Comparison of ENCODE assay signal across 13 cellular contexts in the genomic region with DNA sequence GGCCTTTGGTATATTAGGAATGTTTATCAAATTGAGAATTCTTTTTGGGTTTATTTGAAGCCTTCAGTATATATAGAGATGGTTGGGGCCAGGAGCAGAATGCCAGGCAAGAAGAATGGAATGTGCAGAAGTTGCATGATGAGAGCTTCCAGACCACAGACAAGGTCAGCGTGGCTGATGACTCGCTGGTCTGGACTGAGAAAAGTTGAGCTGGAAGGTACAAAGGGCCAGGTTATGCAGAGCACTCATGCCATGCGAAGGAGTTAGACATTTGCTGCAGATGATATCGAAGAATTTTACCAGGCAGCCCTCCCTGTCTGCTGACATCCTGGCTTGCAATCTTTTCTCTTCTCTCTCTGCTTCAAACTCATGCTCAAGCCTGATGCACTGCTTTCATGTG.
DNase-seq lines count a peak whose midpoint lies in the region; ATAC-seq and TF ChIP-seq lines count a peak whose summit lies in the region.
"Had no signal": no experiment of that assay in that cellular context is flagged by ENCODE, and none has a peak within 500 bp of the region (broad histone marks: within the 10 kb centered on the region; RNA-seq: fewer than 3 reads in every experiment).

No MANE protein-coding gene starts in this region.

- no TSS peak for BruUV-seq in PC-3 (replicated peaks; lab: Mats Ljungman, UMichigan)

- H3K27me3 ChIP-seq in PC-3 (ENCODE audit: low read length): no peaks in the 10 kb centered on the region
- H3K27me3 ChIP-seq in osteoblast (ENCODE audit: insufficient read depth, low read length): no peaks in the 10 kb centered on the region

- H3K9me3 ChIP-seq in PC-3 (ENCODE audit: low read length) (no peaks in the 10 kb centered on the region), osteoblast (ENCODE audit: low read depth, low read length) (no peaks in the 10 kb centered on the region)

- no peak for TF ChIP-seq CTCF in PC-3 (conservative IDR thresholded peaks at IDR 0.05; ENCODE audit: low read depth, low read length)
- TF ChIP-seq CTCF in osteoblast (IDR thresholded peaks at IDR 0.05; ENCODE audit: extremely low read depth, low read depth, low read length): no peak

- H2AFZ ChIP-seq in PC-3 (ENCODE audit: low read length) (0 out of 2 replicates have a peak overlapping the region, but pooled peaks have one; percentile 7), osteoblast (ENCODE audit: low read length) (no peak overlapping the region)

- POLR2A ChIA-PET in PC-3 (lab: Charles Lee; ENCODE audit: unreplicated experiment): no interaction called here

- no peak overlapping the region for H3K9ac ChIP-seq in PC-3 (ENCODE audit: low read length)

- H3K36me3 ChIP-seq in PC-3 (ENCODE audit: low read depth, low read length) (no peaks in the 10 kb centered on the region), osteoblast (ENCODE audit: insufficient read depth, low read length) (no peaks in the 10 kb centered on the region)

- no peaks in the 10 kb centered on the region for H4K20me1 ChIP-seq in PC-3 (ENCODE audit: low read length)
- no peaks in the 10 kb centered on the region for H4K20me1 ChIP-seq in osteoblast (ENCODE audit: insufficient read depth, low read length)

- H3K9me2 ChIP-seq in PC-3 (replicated peaks; ENCODE audit: low read length): no peaks in the 10 kb centered on the region

- peak overlapping the region; percentile 49 for H3K4me2 ChIP-seq in PC-3 (ENCODE audit: low read length)
- H3K4me2 ChIP-seq in osteoblast (ENCODE audit: insufficient read depth, low read length): peak overlapping the region; percentile 52

- no peaks in the 10 kb centered on the region for H3F3A ChIP-seq in PC-3 (ENCODE audit: low read length, unreplicated experiment)

- CTCF ChIA-PET in PC-3 (lab: Charles Lee): no interaction called here

- ATAC-seq in PC-3 (peak; percentile 88), GM21390 (IDR thresholded peaks at IDR 0.05; ENCODE audit: unreplicated experiment) (no peak)
- ATAC-seq: activated CD8-positive, alpha-beta memory T cell treated with anti-CD3 and anti-CD28 coated beads, Interleukin-2, amount 10 ng/mL, durations not matched to agents 7 days and 5 days; natural killer cell treated with Interleukin-12 subunit alpha and Interleukin-12 subunit beta and Interleukin-15 and Interleukin-18, amount 100 ng/mL, for 72 hours; T-cell had no signal

- DNase-seq in EL (peak; percentile 95), PC-3 (peak; percentile 84), epithelial cell of prostate (ENCODE audit: low read depth, low spot score) (peak; percentile 34), osteoblast (ENCODE audit: insufficient read length, low spot score, missing footprints) (peak; percentile 72), NCI-H2107 (lab: John Stamatoyannopoulos, UW) (no peak)
- DNase-seq in stimulated activated naive CD4-positive, alpha-beta T cell treated with Interleukin-2 at 50 U/mL for 16 hours (lab: John Stamatoyannopoulos, UW): no peak
- DNase-seq in activated CD4-positive, alpha-beta T cell treated with anti-CD3 and anti-CD28 coated beads for 1 hour: no peak
- DNase-seq: activated CD8-positive, alpha-beta memory T cell treated with anti-CD3 and anti-CD28 coated beads, Interleukin-2, amount 10 ng/mL, durations not matched to agents 7 days and 5 days; KBM-7; NCI-H446 treated with DMSO at 0.1 percent for 48 hours; T-cell had no signal

- H3K27ac ChIP-seq in PC-3 (ENCODE audit: low read length) (peak overlapping the region; percentile 16; the same call in 1 of the 2 replicates), epithelial cell of prostate (peak overlapping the region; percentile 42), osteoblast (ENCODE audit: low read depth, low read length) (peak overlapping the region; percentile 65)

- no peaks in the 10 kb centered on the region for H3K79me2 ChIP-seq in PC-3 (ENCODE audit: low read length)
- no peaks in the 10 kb centered on the region for H3K79me2 ChIP-seq in osteoblast (ENCODE audit: insufficient read depth, low read length)

- no peak overlapping the region for H3K4me3 ChIP-seq in PC-3 (ENCODE audit: low read length)
- H3K4me3 ChIP-seq in osteoblast (ENCODE audit: insufficient read depth, low read length): no peak overlapping the region

- intact Hi-C loops in PC-3 (cut with micrococcal nuclease): no loop called here

- H3K4me1 ChIP-seq in PC-3 (ENCODE audit: insufficient read depth, low read length) (peaks cover 33% of the 10 kb centered on the region), osteoblast (ENCODE audit: insufficient read depth, low read length) (peaks cover 19% of the 10 kb centered on the region)

Comparison
In these comparisons a context has a peak if more than half of its experiments do, and no peak if none do; other contexts are left out.
1. DNase-seq: peak in EL (single experiment), PC-3 (single experiment), epithelial cell of prostate (single experiment) and osteoblast (single experiment); none in stimulated activated naive CD4-positive, alpha-beta T cell treated with Interleukin-2 at 50 U/mL for 16 hours (single experiment), NCI-H2107 (single experiment) and activated CD4-positive, alpha-beta T cell treated with anti-CD3 and anti-CD28 coated beads for 1 hour (single experiment).
2. Peak in every context shown above with its lines, with median percentiles within 50 percentile points of each other: H3K27ac ChIP-seq.